ENCODE assay signal across 27 cellular contexts in genomic region chr11:117774553-117774952, GRCh38. TPM values are rescaled to one million over a fixed set of nuclear protein-coding genes. Genes with fewer than 3 reads are reported as not detected.
DNase-seq lines count a peak whose midpoint lies in the region; ATAC-seq and TF ChIP-seq lines count a peak whose summit lies in the region.
"Had no signal": no experiment of that assay in that cellular context is flagged by ENCODE, and none has a peak within 500 bp of the region (broad histone marks: within the 10 kb centered on the region; RNA-seq: fewer than 3 reads in every experiment).

No MANE protein-coding gene starts in this region.

- intact Hi-C loops in dorsolateral prefrontal cortex (cut with DNase I): loop anchor here (5.0 kb wide), 3 partner anchors 37 to 92 kb away; no protein-coding TSS in a partner anchor
- intact Hi-C loops in mucosa of descending colon (cut with DNase I, micrococcal nuclease): no loop called here

- H3K4me1 ChIP-seq in mucosa of descending colon (ENCODE audit: low read depth) (peaks cover 9% of the 10 kb centered on the region), foreskin keratinocyte (no peaks in the 10 kb centered on the region)
- H3K4me1 ChIP-seq: BLaER1 had no signal

- H3K27me3 ChIP-seq in dorsolateral prefrontal cortex (no peaks in the 10 kb centered on the region), foreskin keratinocyte (peaks cover 11% of the 10 kb centered on the region)
- H3K27me3 ChIP-seq: BLaER1 had no signal

- DNase-seq in dorsolateral prefrontal cortex (no peak), mucosa of descending colon (peak in 1 of 3 donors; percentile 48), NCI-H1930 (lab: John Stamatoyannopoulos, UW) (no peak), foreskin keratinocyte (no peak), NCI-H526 (lab: John Stamatoyannopoulos, UW) (no peak)
- DNase-seq: 8988T; ACHN; BE2C; C1 segment of cervical spinal cord; CD4-positive, alpha-beta memory T cell; CD4-positive, CD25-positive, alpha-beta regulatory T cell; CD8-positive, alpha-beta memory T cell; COR-L47; DMS 273 treated with DMSO at 0.1 percent for 48 hours; DMS153; DMS53; DMS79; DND-41; EL; GDM1 had no signal

- H3K9me3 ChIP-seq in mucosa of descending colon: no peaks in the 10 kb centered on the region
- H3K9me3 ChIP-seq: BE2C, BLaER1 had no signal

- peak; percentile 91 for ATAC-seq in mucosa of descending colon
- no peak for ATAC-seq in foreskin keratinocyte
- ATAC-seq: GM12878 had no signal

- H3K4me3 ChIP-seq in dorsolateral prefrontal cortex (no peak overlapping the region), mucosa of descending colon (no peak overlapping the region)
- H3K4me3 ChIP-seq: BLaER1, GM12878 had no signal

- no peak for TF ChIP-seq CTCF in dorsolateral prefrontal cortex (IDR thresholded peaks at IDR 0.05 in 54 of 56, conservative IDR thresholded peaks at IDR 0.05 in 2 of 56; ENCODE audit: low read depth in 1 of 56, partially characterized antibody in 56 of 56)
- no peak for TF ChIP-seq CTCF in mucosa of descending colon (IDR thresholded peaks at IDR 0.05)
- no peak for TF ChIP-seq CTCF in foreskin keratinocyte (conservative IDR thresholded peaks at IDR 0.05)

- H3K27ac ChIP-seq in dorsolateral prefrontal cortex: peak overlapping the region in 41 of 59 donors; percentile 2 to 94 (median 69)
- H3K27ac ChIP-seq in foreskin keratinocyte: no peak overlapping the region
- H3K27ac ChIP-seq: BLaER1 had no signal

- H3K36me3 ChIP-seq in mucosa of descending colon (ENCODE audit: low read depth): no peaks in the 10 kb centered on the region
- H3K36me3 ChIP-seq: BE2C, BLaER1 had no signal

RNA-seq across cellular contexts. Expression of gene DSCAML1, which starts 22.5 kb away (rescaled TPM):
- total RNA-seq in dorsolateral prefrontal cortex (10 to 100 TPM; 16.1 to 61.7 (median 35.6) TPM), mucosa of descending colon (1 to 10 TPM; 5.0 to 5.5 (median 5.3) TPM), foreskin keratinocyte (not detected in 2 replicates)
- not detected in 2 replicates for polyA plus RNA-seq in foreskin keratinocyte
- total RNA-seq: A673, Daoy, G401 had no signal
- polyA plus RNA-seq: AG04450; CD14-positive monocyte; CD4-positive, alpha-beta memory T cell; CD8-positive, alpha-beta memory T cell had no signal

RNA-seq across cellular contexts. Expression of gene FXYD2, which starts 50.0 kb away (rescaled TPM):
- 10 to 100 TPM in 5 of 120 experiments, 1 to 10 TPM in 115; 1.5 to 14.9 (median 4.6) TPM for total RNA-seq in dorsolateral prefrontal cortex
- total RNA-seq in mucosa of descending colon: 1 to 10 TPM; 1.2 to 9.1 (median 1.5) TPM
- not detected in 2 replicates for total RNA-seq in foreskin keratinocyte
- 0.15 and 0.27 TPM in 2 replicates for polyA plus RNA-seq in foreskin keratinocyte
- total RNA-seq: A673, Daoy, G401 had no signal
- polyA plus RNA-seq: AG04450 had no signal

Comparison
In these comparisons a context has a peak if more than half of its experiments do, and no peak if none do; other contexts are left out.
1. intact Hi-C loops: an anchor here in dorsolateral prefrontal cortex (5.0 kb wide); none called in mucosa of descending colon.